8 cellular contexts compared by ENCODE assay signal in the genomic region with DNA sequence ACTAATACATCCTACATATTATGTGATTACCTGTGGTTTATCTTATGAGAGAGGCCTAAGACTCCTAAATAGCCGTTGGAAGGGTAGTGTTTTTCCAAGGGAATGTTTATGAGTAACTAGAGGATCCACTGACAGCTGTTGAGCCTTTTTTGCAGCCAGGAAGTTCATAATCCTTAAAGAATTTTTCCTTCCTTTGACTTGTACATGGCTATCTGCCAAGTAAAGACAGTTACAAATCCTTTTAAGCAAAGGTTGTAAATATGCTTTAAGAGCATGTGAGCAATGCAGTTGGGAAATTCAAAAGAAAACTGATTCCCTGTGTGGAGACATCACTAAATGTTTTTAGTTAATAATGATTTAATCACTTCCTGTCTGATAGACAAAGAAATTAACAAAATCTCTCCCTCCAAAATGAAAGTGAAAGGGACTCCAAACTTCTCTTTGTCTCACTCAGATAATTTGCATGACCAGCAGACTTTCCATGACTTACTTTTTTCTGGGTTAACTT.
DNase-seq lines count a peak whose midpoint lies in the region; ATAC-seq and TF ChIP-seq lines count a peak whose summit lies in the region.

No MANE protein-coding gene starts in this region.

- peak overlapping the region; percentile 34 for H3K27ac Mint-ChIP-seq in stimulated activated naive CD8-positive, alpha-beta T cell treated with anti-CD3 and anti-CD28 coated beads, Interleukin-15, Interleukin-2, amounts not matched to agents 100 ng/mL and 50 ng/mL, for 24 hours

- peak overlapping the region; percentile 58 for H3K4me3 Mint-ChIP-seq in stimulated activated naive CD8-positive, alpha-beta T cell treated with anti-CD3 and anti-CD28 coated beads, Interleukin-15, Interleukin-2, amounts not matched to agents 100 ng/mL and 50 ng/mL, for 24 hours

- no peak for ATAC-seq in stimulated activated naive CD8-positive, alpha-beta T cell treated with anti-CD3 and anti-CD28 coated beads, Interleukin-15, Interleukin-2, amounts not matched to agents 100 U/mL and 50 U/mL, for 24 hours
- ATAC-seq in HG03135 (IDR thresholded peaks at IDR 0.05; ENCODE audit: unreplicated experiment) (peak; percentile 89), thoracic aorta (ENCODE audit: insufficient number of reproducible peaks, low FRiP score, low read depth) (no peak), GM19324 (IDR thresholded peaks at IDR 0.05; ENCODE audit: low FRiP score, unreplicated experiment) (no peak), HG02798 (IDR thresholded peaks at IDR 0.05; ENCODE audit: poor library complexity, unreplicated experiment) (no peak)

- peaks cover 19% of the 10 kb centered on the region for H3K4me1 Mint-ChIP-seq in stimulated activated naive CD8-positive, alpha-beta T cell treated with anti-CD3 and anti-CD28 coated beads, Interleukin-15, Interleukin-2, amounts not matched to agents 100 ng/mL and 50 ng/mL, for 24 hours (ENCODE audit: low read depth)

- H3K4me3 ChIP-seq in SJCRH30 (peak overlapping the region; percentile 3; the same call in 1 of the 2 replicates), fibroblast of villous mesenchyme (ENCODE audit: low read depth, low read length) (peak overlapping the region; percentile 26), thoracic aorta (peak overlapping the region; percentile 42)

- no peaks in the 10 kb centered on the region for H3K36me3 ChIP-seq in SJCRH30
- H3K36me3 ChIP-seq in thoracic aorta: no peaks in the 10 kb centered on the region

- no peaks in the 10 kb centered on the region for H3K36me3 Mint-ChIP-seq in stimulated activated naive CD8-positive, alpha-beta T cell treated with anti-CD3 and anti-CD28 coated beads, Interleukin-15, Interleukin-2, amounts not matched to agents 100 ng/mL and 50 ng/mL, for 24 hours (ENCODE audit: low read depth)

- H3K27ac ChIP-seq in SJCRH30 (peak overlapping the region; percentile 90), thoracic aorta (no peak overlapping the region)

- no peaks in the 10 kb centered on the region for H3K9me3 ChIP-seq in SJCRH30 (replicated peaks)
- H3K9me3 ChIP-seq in thoracic aorta: no peaks in the 10 kb centered on the region

- H3K27me3 ChIP-seq in SJCRH30 (no peaks in the 10 kb centered on the region), thoracic aorta (replicated peaks; ENCODE audit: insufficient read depth) (no peaks in the 10 kb centered on the region)

- no peaks in the 10 kb centered on the region for H3K9me3 Mint-ChIP-seq in stimulated activated naive CD8-positive, alpha-beta T cell treated with anti-CD3 and anti-CD28 coated beads, Interleukin-15, Interleukin-2, amounts not matched to agents 100 ng/mL and 50 ng/mL, for 24 hours

- TF ChIP-seq CTCF in fibroblast of villous mesenchyme (IDR thresholded peaks at IDR 0.05; ENCODE audit: insufficient read depth, low read depth, low read length) (no peak), thoracic aorta (IDR thresholded peaks at IDR 0.05) (no peak)

- H3K27me3 Mint-ChIP-seq in stimulated activated naive CD8-positive, alpha-beta T cell treated with anti-CD3 and anti-CD28 coated beads, Interleukin-15, Interleukin-2, amounts not matched to agents 100 ng/mL and 50 ng/mL, for 24 hours: no peaks in the 10 kb centered on the region

- DNase-seq in stimulated activated naive CD8-positive, alpha-beta T cell treated with anti-CD3 and anti-CD28 coated beads, Interleukin-15, Interleukin-2, amounts not matched to agents 100 U/mL and 50 U/mL, for 24 hours: no peak
- peak; percentile 71 to 96 for DNase-seq in SJCRH30
- DNase-seq in fibroblast of villous mesenchyme (ENCODE audit: low read depth): peak; percentile 97
- DNase-seq in thoracic aorta (ENCODE audit: low spot score): no peak

- H3K4me1 ChIP-seq in SJCRH30 (peaks cover 27% of the 10 kb centered on the region), thoracic aorta (ENCODE audit: control insufficient read depth in 1 of 2, low read depth in 2 of 2) (peaks cover 8 to 14% of the 10 kb centered on the region in 2 donors)

Comparison
In these comparisons a context has a peak if more than half of its experiments do, and no peak if none do; other contexts are left out.
1. DNase-seq: peak in SJCRH30 (2 of 2) and fibroblast of villous mesenchyme (single experiment); none in stimulated activated naive CD8-positive, alpha-beta T cell treated with anti-CD3 and anti-CD28 coated beads, Interleukin-15, Interleukin-2, amounts not matched to agents 100 U/mL and 50 U/mL, for 24 hours (single experiment) and thoracic aorta (single experiment).
2. Peak in every context shown above with its lines, with median percentiles within 50 percentile points of each other: H3K4me3 ChIP-seq.